In the genomic region with DNA sequence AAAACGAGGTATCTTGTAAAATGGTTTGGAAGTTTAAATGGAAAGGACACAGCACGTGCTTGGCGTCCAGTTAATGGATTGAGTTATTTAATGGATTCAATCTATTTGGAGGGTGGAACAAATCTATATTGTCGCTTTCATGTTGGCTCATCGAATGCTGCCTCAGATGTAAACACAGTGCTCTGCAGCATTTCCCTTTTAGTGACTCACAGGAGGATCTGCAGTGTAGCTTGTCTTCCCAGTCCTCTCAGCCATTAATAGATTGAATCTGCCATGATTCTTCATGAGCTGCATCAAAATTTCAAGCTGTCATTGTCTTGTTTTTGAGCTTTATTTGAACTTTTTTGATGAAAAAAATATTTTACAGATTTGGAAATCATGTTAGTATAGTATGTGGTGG, we compare ENCODE assay signal across 29 cellular contexts. TPM values are rescaled to one million over a fixed set of nuclear protein-coding genes. Genes with fewer than 3 reads are reported as not detected.
DNase-seq lines count a peak whose midpoint lies in the region; ATAC-seq and TF ChIP-seq lines count a peak whose summit lies in the region.
"Had no signal": no experiment of that assay in that cellular context is flagged by ENCODE, and none has a peak within 500 bp of the region (broad histone marks: within the 10 kb centered on the region; RNA-seq: fewer than 3 reads in every experiment).

No MANE protein-coding gene starts in this region.

- peaks cover 67% of the 10 kb centered on the region for H3K4me1 Mint-ChIP-seq in HFFc6 (ENCODE audit: low read depth)

- no peak for ATAC-seq in GM21619 (IDR thresholded peaks at IDR 0.05; ENCODE audit: unreplicated experiment)
- ATAC-seq: heart left ventricle, right lobe of liver, Right ventricle myocardium inferior, SK-N-SH treated with all-trans-retinoic acid at 6 μM for 48 hours, T-helper 17 cell had no signal

- peak overlapping the region; percentile 83 for H3K27ac Mint-ChIP-seq in HFFc6
- H3K27ac Mint-ChIP-seq: mesothelial cell of epicardium, progenitor cell of endocrine pancreas had no signal

- DNase-seq in HFFc6 (peak; percentile 55), amniotic epithelial cell (ENCODE audit: low read depth) (peak; percentile 37), fibroblast of pulmonary artery (ENCODE audit: low read depth) (peak; percentile 16), medulla oblongata (ENCODE audit: extremely low spot score) (no peak), amniotic stem cell (lab: John Stamatoyannopoulos, UW) (no peak)
- DNase-seq in stimulated activated CD4-positive, alpha-beta T cell treated with anti-CD3 and anti-CD28 coated beads, Interleukin-4, amount 100 ng/mL, for 1 hour = no peak
- DNase-seq: activated CD4-positive, alpha-beta T cell treated with anti-CD3 and anti-CD28 coated beads, Interleukin-2, amount 50 U/mL, for 48 hours; activated CD8-positive, alpha-beta memory T cell treated with anti-CD3 and anti-CD28 coated beads, Interleukin-2, amount 50 U/mL, for 4 hours; activated naive CD4-positive, alpha-beta T cell treated with Interleukin-2 at 50 U/mL for 16 hours; adrenal gland; COR-L47; effector CD8-positive, alpha-beta T cell; foreskin melanocyte; heart left ventricle; kidney; NCI-H1092 treated with DMSO at 0.1 percent for 48 hours; NCI-H1930; NCI-H2171 treated with DMSO at 0.1 percent for 48 hours; NCI-H526; right lobe of liver; stimulated activated CD4-positive, alpha-beta T cell treated with anti-CD3 and anti-CD28 coated beads, Interleukin-12 subunit alpha, Interleukin-12 subunit beta, amount 100 ng/mL, for 4 hours; stimulated activated CD4-positive, alpha-beta T cell treated with anti-CD3 and anti-CD28 coated beads, Interleukin-2, amount 100 ng/mL, for 48 hours; T-helper 17 cell had no signal

- H3K27me3 Mint-ChIP-seq in HFFc6 (ENCODE audit: insufficient read depth) = peaks cover 1% of the 10 kb centered on the region; the same call in 1 of the 2 replicates
- H3K27me3 Mint-ChIP-seq: progenitor cell of endocrine pancreas, T-helper 17 cell had no signal

- peak overlapping the region; percentile 50 for H3K4me3 Mint-ChIP-seq in HFFc6
- H3K4me3 Mint-ChIP-seq: mesothelial cell of epicardium, T-helper 17 cell had no signal

- H3K9me3 Mint-ChIP-seq in HFFc6 = no peaks in the 10 kb centered on the region
- H3K9me3 Mint-ChIP-seq: mesothelial cell of epicardium had no signal

- TF ChIP-seq CTCF in HFFc6 (IDR thresholded peaks at IDR 0.05) (no peak), fibroblast of pulmonary artery (IDR thresholded peaks at IDR 0.05; ENCODE audit: low read length, missing control alignments) (no peak)

- H3K36me3 Mint-ChIP-seq in HFFc6 (ENCODE audit: low read depth) = peaks cover 40% of the 10 kb centered on the region

- no peak overlapping the region for H3K4me3 ChIP-seq in fibroblast of pulmonary artery (replicated peaks; ENCODE audit: low read depth, low read length)
- H3K4me3 ChIP-seq: adrenal gland, heart left ventricle, right lobe of liver, tibial nerve had no signal

RNA-seq across cellular contexts. Expression of a gene that starts 44.7 kb away (rescaled TPM):
- total RNA-seq in HFFc6 (2021; fragmentation: NEBNext Ultra II Directional; extraction: Animal tissue kit (Norgen Biotek cat#: 25700)) = 1 to 10 TPM; 1.9 to 2.7 (median 2.4) TPM

Comparison
In these comparisons a context has a peak if more than half of its experiments do, and no peak if none do; other contexts are left out.
1. DNase-seq: peak in HFFc6 (single experiment), amniotic epithelial cell (single experiment) and fibroblast of pulmonary artery (single experiment); none in medulla oblongata (single experiment), stimulated activated CD4-positive, alpha-beta T cell treated with anti-CD3 and anti-CD28 coated beads, Interleukin-4, amount 100 ng/mL, for 1 hour (single experiment) and amniotic stem cell (single experiment).